Comparison of ENCODE assay signal across 16 cellular contexts in genomic region chr2:108355907-108356734, GRCh38. TPM values are rescaled to one million over a fixed set of nuclear protein-coding genes. Genes with fewer than 3 reads are reported as not detected.
"Had no signal": no experiment of that assay in that cellular context is flagged by ENCODE, and none has a peak within 500 bp of the region (broad histone marks: within the 10 kb centered on the region; RNA-seq: fewer than 3 reads in every experiment).

No MANE protein-coding gene starts in this region.

- H3K4me3 ChIP-seq: heart right ventricle, lung, spleen, stomach, testis, upper lobe of right lung had no signal

- H3K27me3 ChIP-seq: heart right ventricle, stomach, testis, upper lobe of right lung had no signal

- H3K27ac ChIP-seq: heart right ventricle, spleen, stomach, testis, upper lobe of right lung, VCaP had no signal

- H3K9me3 ChIP-seq: heart right ventricle, spleen, stomach, testis, upper lobe of right lung had no signal

- H3K36me3 ChIP-seq: heart right ventricle, spleen, stomach, upper lobe of right lung had no signal

- ATAC-seq: activated naive CD8-positive, alpha-beta T cell treated with anti-CD3 and anti-CD28 coated beads, Interleukin-2, amount 50 U/mL, for 24 hours; activated T-helper 17 cell treated with anti-CD3 and anti-CD28 coated beads, Interleukin-2, amount 50 U/mL, for 72 hours; heart right ventricle; left colon; sciatic nerve; upper lobe of right lung had no signal

- DNase-seq: activated CD4-positive, alpha-beta T cell treated with anti-CD3 and anti-CD28 coated beads, Interleukin-2, amount 50 U/mL, for 48 hours; activated naive CD4-positive, alpha-beta T cell treated with anti-CD3 and anti-CD28 coated beads for 36 hours; activated naive CD8-positive, alpha-beta T cell treated with anti-CD3 and anti-CD28 coated beads, Interleukin-2, amount 50 U/mL, for 24 hours; aorta; heart right ventricle; left colon; spleen; stomach; testis; upper lobe of right lung had no signal

- H3K4me3 Mint-ChIP-seq: activated naive CD4-positive, alpha-beta T cell treated with anti-CD3 and anti-CD28 coated beads for 36 hours; activated naive CD8-positive, alpha-beta T cell treated with anti-CD3 and anti-CD28 coated beads, Interleukin-2, amount 50 U/mL, for 24 hours; activated T-helper 17 cell treated with anti-CD3 and anti-CD28 coated beads, Interleukin-2, amount 50 U/mL, for 72 hours; neural crest cell had no signal

- H3K27ac Mint-ChIP-seq: activated naive CD4-positive, alpha-beta T cell treated with anti-CD3 and anti-CD28 coated beads for 36 hours; activated naive CD8-positive, alpha-beta T cell treated with anti-CD3 and anti-CD28 coated beads, Interleukin-2, amount 50 U/mL, for 24 hours; activated T-helper 17 cell treated with anti-CD3 and anti-CD28 coated beads, Interleukin-2, amount 50 U/mL, for 72 hours had no signal

- H3K4me1 ChIP-seq: heart right ventricle, spleen, stomach, testis, upper lobe of right lung had no signal

- FAIRE-seq: frontal cortex had no signal

- H3K4me1 Mint-ChIP-seq: activated naive CD8-positive, alpha-beta T cell treated with anti-CD3 and anti-CD28 coated beads, Interleukin-2, amount 50 U/mL, for 24 hours; activated T-helper 17 cell treated with anti-CD3 and anti-CD28 coated beads, Interleukin-2, amount 50 U/mL, for 72 hours; neural crest cell had no signal

- H3K9me3 Mint-ChIP-seq: activated naive CD4-positive, alpha-beta T cell treated with anti-CD3 and anti-CD28 coated beads for 36 hours; activated naive CD8-positive, alpha-beta T cell treated with anti-CD3 and anti-CD28 coated beads, Interleukin-2, amount 50 U/mL, for 24 hours; activated T-helper 17 cell treated with anti-CD3 and anti-CD28 coated beads, Interleukin-2, amount 50 U/mL, for 72 hours had no signal

RNA-seq across cellular contexts. Expression of gene SULT1C4, which starts 21.6 kb away (rescaled TPM):
- total RNA-seq: activated naive CD4-positive, alpha-beta T cell treated with anti-CD3 and anti-CD28 coated beads for 36 hours; activated T-helper 17 cell treated with anti-CD3 and anti-CD28 coated beads, Interleukin-2, amount 50 U/mL, for 72 hours had no signal
